1 cellular context compared by ENCODE assay signal in the genomic region with DNA sequence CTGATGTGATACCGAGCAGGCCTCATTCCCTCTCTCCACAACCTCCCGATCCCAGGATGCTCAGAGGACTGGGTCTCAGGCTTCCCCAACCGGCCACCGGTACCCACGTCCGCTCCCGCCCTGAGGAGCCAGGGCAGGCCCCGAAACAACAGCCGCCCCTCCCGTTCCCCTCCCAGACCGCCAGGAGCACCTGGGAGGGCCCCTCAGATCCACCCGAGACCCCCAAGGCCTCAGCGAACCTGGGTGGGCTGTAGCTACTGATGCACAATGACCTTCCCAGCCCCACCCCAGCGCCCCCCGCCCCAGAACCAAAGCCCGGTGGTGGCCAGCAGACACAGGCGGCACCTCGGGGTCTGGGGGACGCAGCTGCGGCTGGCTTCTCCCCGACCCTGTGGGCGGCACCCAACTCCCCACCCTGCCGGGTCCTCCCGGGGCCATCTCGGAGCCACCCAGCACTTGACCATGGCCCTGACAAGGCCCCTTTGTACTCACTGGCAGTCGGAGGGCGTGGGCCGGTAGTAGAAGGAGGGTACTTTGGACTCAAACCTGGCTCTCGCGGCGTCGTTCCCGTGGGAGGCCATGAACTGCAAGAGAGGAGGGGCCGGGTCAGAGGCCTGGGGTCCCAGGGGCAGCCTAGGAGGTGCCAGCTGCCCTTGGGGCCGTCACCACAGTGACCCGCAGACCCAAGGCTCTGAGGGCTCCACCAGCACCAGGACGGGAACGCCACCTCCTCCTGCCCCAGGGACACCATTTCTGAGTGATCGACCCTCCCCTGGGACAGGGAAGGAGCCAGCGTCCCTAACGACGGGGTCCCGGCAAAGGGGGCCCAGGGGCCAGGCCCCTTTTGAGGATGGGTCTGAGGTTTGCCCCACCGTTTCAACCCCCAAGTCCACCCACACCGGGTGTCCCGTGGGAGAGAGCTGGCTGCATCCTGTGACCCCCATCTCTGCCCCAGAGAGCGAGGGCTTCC.
TF ChIP-seq lines count a peak whose summit lies in the region.

No MANE protein-coding gene starts in this region.

TF ChIP-seq in HepG2, 621 proteins besides CTCF, POLR2A, EP300 and RAD21 (continued from another document and continues in another):
- TF ChIP-seq, protein P1, sequence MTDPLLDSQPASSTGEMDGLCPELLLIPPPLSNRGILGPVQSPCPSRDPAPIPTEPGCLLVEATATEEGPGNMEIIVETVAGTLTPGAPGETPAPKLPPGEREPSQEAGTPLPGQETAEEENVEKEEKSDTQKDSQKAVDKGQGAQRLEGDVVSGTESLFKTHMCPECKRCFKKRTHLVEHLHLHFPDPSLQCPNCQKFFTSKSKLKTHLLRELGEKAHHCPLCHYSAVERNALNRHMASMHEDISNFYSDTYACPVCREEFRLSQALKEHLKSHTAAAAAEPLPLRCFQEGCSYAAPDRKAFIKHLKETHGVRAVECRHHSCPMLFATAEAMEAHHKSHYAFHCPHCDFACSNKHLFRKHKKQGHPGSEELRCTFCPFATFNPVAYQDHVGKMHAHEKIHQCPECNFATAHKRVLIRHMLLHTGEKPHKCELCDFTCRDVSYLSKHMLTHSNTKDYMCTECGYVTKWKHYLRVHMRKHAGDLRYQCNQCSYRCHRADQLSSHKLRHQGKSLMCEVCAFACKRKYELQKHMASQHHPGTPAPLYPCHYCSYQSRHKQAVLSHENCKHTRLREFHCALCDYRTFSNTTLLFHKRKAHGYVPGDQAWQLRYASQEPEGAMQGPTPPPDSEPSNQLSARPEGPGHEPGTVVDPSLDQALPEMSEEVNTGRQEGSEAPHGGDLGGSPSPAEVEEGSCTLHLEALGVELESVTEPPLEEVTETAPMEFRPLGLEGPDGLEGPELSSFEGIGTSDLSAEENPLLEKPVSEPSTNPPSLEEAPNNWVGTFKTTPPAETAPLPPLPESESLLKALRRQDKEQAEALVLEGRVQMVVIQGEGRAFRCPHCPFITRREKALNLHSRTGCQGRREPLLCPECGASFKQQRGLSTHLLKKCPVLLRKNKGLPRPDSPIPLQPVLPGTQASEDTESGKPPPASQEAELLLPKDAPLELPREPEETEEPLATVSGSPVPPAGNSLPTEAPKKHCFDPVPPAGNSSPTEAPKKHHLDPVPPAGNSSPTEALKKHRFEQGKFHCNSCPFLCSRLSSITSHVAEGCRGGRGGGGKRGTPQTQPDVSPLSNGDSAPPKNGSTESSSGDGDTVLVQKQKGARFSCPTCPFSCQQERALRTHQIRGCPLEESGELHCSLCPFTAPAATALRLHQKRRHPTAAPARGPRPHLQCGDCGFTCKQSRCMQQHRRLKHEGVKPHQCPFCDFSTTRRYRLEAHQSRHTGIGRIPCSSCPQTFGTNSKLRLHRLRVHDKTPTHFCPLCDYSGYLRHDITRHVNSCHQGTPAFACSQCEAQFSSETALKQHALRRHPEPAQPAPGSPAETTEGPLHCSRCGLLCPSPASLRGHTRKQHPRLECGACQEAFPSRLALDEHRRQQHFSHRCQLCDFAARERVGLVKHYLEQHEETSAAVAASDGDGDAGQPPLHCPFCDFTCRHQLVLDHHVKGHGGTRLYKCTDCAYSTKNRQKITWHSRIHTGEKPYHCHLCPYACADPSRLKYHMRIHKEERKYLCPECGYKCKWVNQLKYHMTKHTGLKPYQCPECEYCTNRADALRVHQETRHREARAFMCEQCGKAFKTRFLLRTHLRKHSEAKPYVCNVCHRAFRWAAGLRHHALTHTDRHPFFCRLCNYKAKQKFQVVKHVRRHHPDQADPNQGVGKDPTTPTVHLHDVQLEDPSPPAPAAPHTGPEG (CRISPR knock-in tag; IDR thresholded peaks at IDR 0.05), result no peak; the same call in 1 of the 2 replicates
- TF ChIP-seq MED1 (CRISPR knock-in tag; IDR thresholded peaks at IDR 0.05), result peak; percentile 80
- peak; percentile 67 for TF ChIP-seq ZNF605 (CRISPR knock-in tag; IDR thresholded peaks at IDR 0.05)
- no peak for TF ChIP-seq ELK4 (CRISPR knock-in tag; IDR thresholded peaks at IDR 0.05; ENCODE audit: borderline replicate concordance)
- no peak for TF ChIP-seq THYN1 (CRISPR knock-in tag; IDR thresholded peaks at IDR 0.05; ENCODE audit: borderline replicate concordance, low read depth)
- TF ChIP-seq DRAP1 (CRISPR knock-in tag; IDR thresholded peaks at IDR 0.05), result no peak
- TF ChIP-seq ZNF546 (CRISPR knock-in tag; conservative IDR thresholded peaks at IDR 0.05), result no peak
- TF ChIP-seq BCL6 (CRISPR knock-in tag; IDR thresholded peaks at IDR 0.05), result peak; percentile 89
- TF ChIP-seq PAX8 (CRISPR knock-in tag; IDR thresholded peaks at IDR 0.05; ENCODE audit: borderline replicate concordance), result no peak
- no peak for TF ChIP-seq JUNB (CRISPR knock-in tag; IDR thresholded peaks at IDR 0.05; ENCODE audit: borderline replicate concordance)
- peak; percentile 54 for TF ChIP-seq MLX (CRISPR knock-in tag; IDR thresholded peaks at IDR 0.05)
- TF ChIP-seq SKI (IDR thresholded peaks at IDR 0.05; ENCODE audit: partially characterized antibody), result peak; percentile 98
- no peak for TF ChIP-seq ZNF3 (CRISPR knock-in tag; IDR thresholded peaks at IDR 0.05)
- no peak for TF ChIP-seq HHEX (CRISPR knock-in tag; IDR thresholded peaks at IDR 0.05)
- TF ChIP-seq ZNF549 (CRISPR knock-in tag; IDR thresholded peaks at IDR 0.05), result no peak
- no peak for TF ChIP-seq CAMTA2 (CRISPR knock-in tag; IDR thresholded peaks at IDR 0.05; ENCODE audit: borderline replicate concordance)
- no peak for TF ChIP-seq ADNP (CRISPR knock-in tag; IDR thresholded peaks at IDR 0.05)
- TF ChIP-seq, protein P2, sequence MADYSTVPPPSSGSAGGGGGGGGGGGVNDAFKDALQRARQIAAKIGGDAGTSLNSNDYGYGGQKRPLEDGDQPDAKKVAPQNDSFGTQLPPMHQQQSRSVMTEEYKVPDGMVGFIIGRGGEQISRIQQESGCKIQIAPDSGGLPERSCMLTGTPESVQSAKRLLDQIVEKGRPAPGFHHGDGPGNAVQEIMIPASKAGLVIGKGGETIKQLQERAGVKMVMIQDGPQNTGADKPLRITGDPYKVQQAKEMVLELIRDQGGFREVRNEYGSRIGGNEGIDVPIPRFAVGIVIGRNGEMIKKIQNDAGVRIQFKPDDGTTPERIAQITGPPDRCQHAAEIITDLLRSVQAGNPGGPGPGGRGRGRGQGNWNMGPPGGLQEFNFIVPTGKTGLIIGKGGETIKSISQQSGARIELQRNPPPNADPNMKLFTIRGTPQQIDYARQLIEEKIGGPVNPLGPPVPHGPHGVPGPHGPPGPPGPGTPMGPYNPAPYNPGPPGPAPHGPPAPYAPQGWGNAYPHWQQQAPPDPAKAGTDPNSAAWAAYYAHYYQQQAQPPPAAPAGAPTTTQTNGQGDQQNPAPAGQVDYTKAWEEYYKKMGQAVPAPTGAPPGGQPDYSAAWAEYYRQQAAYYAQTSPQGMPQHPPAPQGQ (CRISPR knock-in tag; IDR thresholded peaks at IDR 0.05; ENCODE audit: borderline replicate concordance), result no peak
- TF ChIP-seq, protein P3, sequence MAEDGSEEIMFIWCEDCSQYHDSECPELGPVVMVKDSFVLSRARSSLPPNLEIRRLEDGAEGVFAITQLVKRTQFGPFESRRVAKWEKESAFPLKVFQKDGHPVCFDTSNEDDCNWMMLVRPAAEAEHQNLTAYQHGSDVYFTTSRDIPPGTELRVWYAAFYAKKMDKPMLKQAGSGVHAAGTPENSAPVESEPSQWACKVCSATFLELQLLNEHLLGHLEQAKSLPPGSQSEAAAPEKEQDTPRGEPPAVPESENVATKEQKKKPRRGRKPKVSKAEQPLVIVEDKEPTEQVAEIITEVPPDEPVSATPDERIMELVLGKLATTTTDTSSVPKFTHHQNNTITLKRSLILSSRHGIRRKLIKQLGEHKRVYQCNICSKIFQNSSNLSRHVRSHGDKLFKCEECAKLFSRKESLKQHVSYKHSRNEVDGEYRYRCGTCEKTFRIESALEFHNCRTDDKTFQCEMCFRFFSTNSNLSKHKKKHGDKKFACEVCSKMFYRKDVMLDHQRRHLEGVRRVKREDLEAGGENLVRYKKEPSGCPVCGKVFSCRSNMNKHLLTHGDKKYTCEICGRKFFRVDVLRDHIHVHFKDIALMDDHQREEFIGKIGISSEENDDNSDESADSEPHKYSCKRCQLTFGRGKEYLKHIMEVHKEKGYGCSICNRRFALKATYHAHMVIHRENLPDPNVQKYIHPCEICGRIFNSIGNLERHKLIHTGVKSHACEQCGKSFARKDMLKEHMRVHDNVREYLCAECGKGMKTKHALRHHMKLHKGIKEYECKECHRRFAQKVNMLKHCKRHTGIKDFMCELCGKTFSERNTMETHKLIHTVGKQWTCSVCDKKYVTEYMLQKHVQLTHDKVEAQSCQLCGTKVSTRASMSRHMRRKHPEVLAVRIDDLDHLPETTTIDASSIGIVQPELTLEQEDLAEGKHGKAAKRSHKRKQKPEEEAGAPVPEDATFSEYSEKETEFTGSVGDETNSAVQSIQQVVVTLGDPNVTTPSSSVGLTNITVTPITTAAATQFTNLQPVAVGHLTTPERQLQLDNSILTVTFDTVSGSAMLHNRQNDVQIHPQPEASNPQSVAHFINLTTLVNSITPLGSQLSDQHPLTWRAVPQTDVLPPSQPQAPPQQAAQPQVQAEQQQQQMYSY (CRISPR knock-in tag; IDR thresholded peaks at IDR 0.05), result no peak
- no peak for TF ChIP-seq AKNA (CRISPR knock-in tag; IDR thresholded peaks at IDR 0.05; ENCODE audit: borderline replicate concordance)
- TF ChIP-seq NR2C2 (CRISPR knock-in tag; IDR thresholded peaks at IDR 0.05; ENCODE audit: borderline replicate concordance), result peak; percentile 88
- TF ChIP-seq HMG20A (CRISPR knock-in tag; IDR thresholded peaks at IDR 0.05; ENCODE audit: borderline replicate concordance), result no peak; the same call in 1 of the 2 replicates
- TF ChIP-seq ZSCAN25 (CRISPR knock-in tag; IDR thresholded peaks at IDR 0.05), result peak; percentile 41; the same call in 1 of the 2 replicates
- TF ChIP-seq NFIB (CRISPR knock-in tag; IDR thresholded peaks at IDR 0.05; ENCODE audit: borderline replicate concordance), result no peak
- peak; percentile 48; the same call in 1 of the 2 replicates for TF ChIP-seq KAT8 (CRISPR knock-in tag; IDR thresholded peaks at IDR 0.05)
- 0 out of 2 replicates have a peak, but pooled peaks have one; percentile 46 for TF ChIP-seq NAIF1 (CRISPR knock-in tag; IDR thresholded peaks at IDR 0.05; ENCODE audit: borderline replicate concordance)
- no peak for TF ChIP-seq MATR3 (CRISPR knock-in tag; IDR thresholded peaks at IDR 0.05)
- no peak for TF ChIP-seq TEAD3 (CRISPR knock-in tag; optimal IDR thresholded peaks at IDR 0.05; ENCODE audit: borderline replicate concordance)
- TF ChIP-seq JARID2 (CRISPR knock-in tag; IDR thresholded peaks at IDR 0.05; ENCODE audit: insufficient replicate concordance), result no peak
- TF ChIP-seq, protein P4, sequence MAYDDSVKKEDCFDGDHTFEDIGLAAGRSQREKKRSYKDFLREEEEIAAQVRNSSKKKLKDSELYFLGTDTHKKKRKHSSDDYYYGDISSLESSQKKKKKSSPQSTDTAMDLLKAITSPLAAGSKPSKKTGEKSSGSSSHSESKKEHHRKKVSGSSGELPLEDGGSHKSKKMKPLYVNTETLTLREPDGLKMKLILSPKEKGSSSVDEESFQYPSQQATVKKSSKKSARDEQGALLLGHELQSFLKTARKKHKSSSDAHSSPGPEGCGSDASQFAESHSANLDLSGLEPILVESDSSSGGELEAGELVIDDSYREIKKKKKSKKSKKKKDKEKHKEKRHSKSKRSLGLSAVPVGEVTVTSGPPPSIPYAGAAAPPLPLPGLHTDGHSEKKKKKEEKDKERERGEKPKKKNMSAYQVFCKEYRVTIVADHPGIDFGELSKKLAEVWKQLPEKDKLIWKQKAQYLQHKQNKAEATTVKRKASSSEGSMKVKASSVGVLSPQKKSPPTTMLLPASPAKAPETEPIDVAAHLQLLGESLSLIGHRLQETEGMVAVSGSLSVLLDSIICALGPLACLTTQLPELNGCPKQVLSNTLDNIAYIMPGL (CRISPR knock-in tag; IDR thresholded peaks at IDR 0.05; ENCODE audit: borderline replicate concordance in 1 of 2, low read depth in 1 of 2), result no peak
- no peak for TF ChIP-seq ZMYM2 (CRISPR knock-in tag; IDR thresholded peaks at IDR 0.05)
- no peak for TF ChIP-seq NFIC (IDR thresholded peaks at IDR 0.05; ENCODE audit: low read length)
